Comparison of ENCODE assay signal across 8 cellular contexts in genomic region chrX:155216940-155217450, GRCh38. TPM values are rescaled to one million over a fixed set of nuclear protein-coding genes. Genes with fewer than 3 reads are reported as not detected.
DNase-seq lines count a peak whose midpoint lies in the region; ATAC-seq and TF ChIP-seq lines count a peak whose summit lies in the region.

No MANE protein-coding gene starts in this region.

- no peak for TF ChIP-seq CTCF in kidney epithelial cell (IDR thresholded peaks at IDR 0.05; ENCODE audit: insufficient read depth, low read length, poor library complexity, severe bottlenecking)

- H3K9ac ChIP-seq in Karpas-422 (ENCODE audit: low read length), result peak overlapping the region; percentile 81

- peak overlapping the region; percentile 81 for H3K4me2 ChIP-seq in Karpas-422 (ENCODE audit: low read depth, low read length, poor library complexity, severe bottlenecking)

- peak overlapping the region; percentile 31; the same call in 1 of the 2 replicates for H3K27ac ChIP-seq in Karpas-422 (ENCODE audit: low read length)

- ATAC-seq in activated naive CD8-positive, alpha-beta T cell treated with anti-CD3 and anti-CD28 coated beads, Interleukin-2, amount 10 ng/mL, durations not matched to agents 7 days and 5 days (ENCODE audit: low read depth), result no peak
- no peak for ATAC-seq in HG03045 (IDR thresholded peaks at IDR 0.05; ENCODE audit: unreplicated experiment)

- H3K36me3 Mint-ChIP-seq in activated naive CD8-positive, alpha-beta T cell treated with anti-CD3 and anti-CD28 coated beads, Interleukin-2, amount 10 ng/mL, durations not matched to agents 7 days and 5 days, result peaks cover 9% of the 10 kb centered on the region

- H3K9me3 Mint-ChIP-seq in activated naive CD8-positive, alpha-beta T cell treated with anti-CD3 and anti-CD28 coated beads, Interleukin-2, amount 10 ng/mL, durations not matched to agents 7 days and 5 days, result no peaks in the 10 kb centered on the region

- H3K27me3 ChIP-seq in Karpas-422 (ENCODE audit: low read length), result no peaks in the 10 kb centered on the region
- no peaks in the 10 kb centered on the region for H3K27me3 ChIP-seq in kidney epithelial cell (ENCODE audit: control insufficient read depth, insufficient read depth, low read length)

- H3K27me3 Mint-ChIP-seq in activated naive CD8-positive, alpha-beta T cell treated with anti-CD3 and anti-CD28 coated beads, Interleukin-2, amount 10 ng/mL, durations not matched to agents 7 days and 5 days, result no peaks in the 10 kb centered on the region

- DNase-seq in DMS 273 (lab: John Stamatoyannopoulos, UW; ENCODE audit: unreplicated experiment) (peak; percentile 53), DMS 273 treated with DMSO at 0.1 percent for 48 hours (lab: John Stamatoyannopoulos, UW) (no peak), Karpas-422 (peak; percentile 50), kidney epithelial cell (ENCODE audit: low read depth) (no peak), superior temporal gyrus (ENCODE audit: extremely low spot score) (peak; percentile 51)
- DNase-seq in activated naive CD8-positive, alpha-beta T cell treated with anti-CD3 and anti-CD28 coated beads, Interleukin-2, amount 10 ng/mL, durations not matched to agents 7 days and 5 days, result no peak
- no peak for DNase-seq in stimulated activated CD4-positive, alpha-beta T cell treated with anti-CD3 and anti-CD28 coated beads, Interleukin-4, amount 100 ng/mL, for 4 hours

- peaks cover 50% of the 10 kb centered on the region for H3K79me2 ChIP-seq in Karpas-422 (ENCODE audit: low read length)

- H3K27ac Mint-ChIP-seq in activated naive CD8-positive, alpha-beta T cell treated with anti-CD3 and anti-CD28 coated beads, Interleukin-2, amount 10 ng/mL, durations not matched to agents 7 days and 5 days, result peak overlapping the region; percentile 89

- no peaks in the 10 kb centered on the region for H3K9me2 ChIP-seq in Karpas-422 (replicated peaks; ENCODE audit: insufficient read depth, low read length)

- peaks cover 18% of the 10 kb centered on the region for H3K4me1 Mint-ChIP-seq in activated naive CD8-positive, alpha-beta T cell treated with anti-CD3 and anti-CD28 coated beads, Interleukin-2, amount 10 ng/mL, durations not matched to agents 7 days and 5 days

- H3K9me3 ChIP-seq in Karpas-422 (ENCODE audit: low read length), result no peaks in the 10 kb centered on the region

- H3K36me3 ChIP-seq in Karpas-422 (ENCODE audit: insufficient read depth, low read length) (peaks cover 10% of the 10 kb centered on the region), kidney epithelial cell (ENCODE audit: control insufficient read depth, insufficient read depth, low read length) (no peaks in the 10 kb centered on the region)

- H3K4me1 ChIP-seq in Karpas-422 (ENCODE audit: low read length), result peaks cover 21% of the 10 kb centered on the region

- H3K4me3 ChIP-seq in Karpas-422 (ENCODE audit: low read length) (peak overlapping the region; percentile 81), kidney epithelial cell (ENCODE audit: low read depth, low read length) (peak overlapping the region; percentile 89)

- no peak overlapping the region for H2AFZ ChIP-seq in Karpas-422 (ENCODE audit: low read length)

- H3K4me3 Mint-ChIP-seq in activated naive CD8-positive, alpha-beta T cell treated with anti-CD3 and anti-CD28 coated beads, Interleukin-2, amount 10 ng/mL, durations not matched to agents 7 days and 5 days, result peak overlapping the region; percentile 97

- no peaks in the 10 kb centered on the region for H4K20me1 ChIP-seq in Karpas-422 (ENCODE audit: insufficient read depth, low read depth, low read length)

- POLR2A ChIA-PET in activated naive CD8-positive, alpha-beta T cell treated with anti-CD3 and anti-CD28 coated beads, Interleukin-2, amount 10 ng/mL, durations not matched to agents 7 days and 5 days (lab: Charles Lee), result interaction anchor here (0.7 to 0.8 kb wide), 2 partner anchors 9 to 74 kb away, joined by 3 read pairs; no protein-coding TSS in a partner anchor

RNA-seq across cellular contexts. Expression of gene VBP1, which starts 0.7 kb away (rescaled TPM):
- 28.8 and 58.4 TPM in 2 replicates for total RNA-seq in Karpas-422 (2014; rRNA removed; shearing (Covaris generic); ENCODE audit: low replicate concordance)
- total RNA-seq in activated naive CD8-positive, alpha-beta T cell treated with anti-CD3 and anti-CD28 coated beads, Interleukin-2, amount 10 ng/mL, durations not matched to agents 7 days and 5 days, result 10 to 100 TPM; 44.7 to 49.2 TPM
- 42.1 and 56.2 TPM in 2 replicates for total RNA-seq in kidney epithelial cell

RNA-seq across cellular contexts. Expression of gene RAB39B, which starts 47.3 kb away (rescaled TPM):
- 9.7 and 14.3 TPM in 2 replicates for total RNA-seq in Karpas-422 (2014; rRNA removed; shearing (Covaris generic); ENCODE audit: low replicate concordance)
- 1 to 10 TPM; 9.4 to 9.8 TPM for total RNA-seq in activated naive CD8-positive, alpha-beta T cell treated with anti-CD3 and anti-CD28 coated beads, Interleukin-2, amount 10 ng/mL, durations not matched to agents 7 days and 5 days
- total RNA-seq in kidney epithelial cell, result 5.4 and 6.6 TPM in 2 replicates

Comparison
In these comparisons a context has a peak if more than half of its experiments do, and no peak if none do; other contexts are left out.
1. DNase-seq: peak in DMS 273 (single experiment), Karpas-422 (single experiment) and superior temporal gyrus (single experiment); none in DMS 273 treated with DMSO at 0.1 percent for 48 hours (single experiment), activated naive CD8-positive, alpha-beta T cell treated with anti-CD3 and anti-CD28 coated beads, Interleukin-2, amount 10 ng/mL, durations not matched to agents 7 days and 5 days (single experiment), kidney epithelial cell (single experiment) and stimulated activated CD4-positive, alpha-beta T cell treated with anti-CD3 and anti-CD28 coated beads, Interleukin-4, amount 100 ng/mL, for 4 hours (0 of 2).